Comparison of ENCODE assay signal across 8 cellular contexts in the genomic region with DNA sequence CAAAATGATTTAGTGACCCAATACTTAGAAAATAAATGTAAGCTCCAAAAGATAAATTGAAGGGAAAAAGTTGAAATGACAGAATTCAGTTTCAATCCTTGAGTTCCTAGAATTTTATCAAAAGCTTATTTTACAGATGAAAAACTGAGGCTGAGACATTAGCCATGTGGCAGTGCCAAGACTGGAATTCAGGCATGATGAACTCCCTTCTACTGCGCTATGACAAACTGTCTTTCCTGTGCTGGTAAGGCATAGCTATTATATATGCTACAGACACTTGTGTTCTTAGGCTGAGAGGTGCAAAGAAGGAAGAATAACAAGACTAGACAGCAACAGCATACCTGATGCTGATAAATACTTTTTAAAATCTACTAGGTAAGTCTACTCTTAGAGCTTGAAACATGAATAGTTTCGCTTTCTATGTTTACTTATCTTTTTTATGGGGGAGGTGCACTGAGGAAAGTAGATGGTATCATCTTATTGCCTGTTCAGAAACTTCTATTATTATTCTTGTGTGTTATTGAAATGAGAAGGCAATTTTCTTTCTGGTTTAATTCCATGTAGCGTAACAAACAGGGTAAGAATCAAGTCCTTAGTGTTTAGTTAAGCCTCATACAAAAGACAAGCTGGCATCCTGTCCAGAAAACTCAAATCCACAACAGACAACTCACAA.
DNase-seq lines count a peak whose midpoint lies in the region; ATAC-seq and TF ChIP-seq lines count a peak whose summit lies in the region.

No MANE protein-coding gene starts in this region.

- H2AFZ ChIP-seq in neuron (ENCODE audit: low read depth, low read length) = no peak overlapping the region

- H3K4me3 Mint-ChIP-seq in dendritic cell treated with granulocyte-macrophage colony-stimulating factor and Interleukin-4, amounts not matched to agents 40 ng/mL and 50 ng/mL, for 4 days = peak overlapping the region; percentile 90

- no peak for TF ChIP-seq CTCF in AG10803 (conservative IDR thresholded peaks at IDR 0.05; ENCODE audit: low read length)
- TF ChIP-seq CTCF in LNCaP clone FGC (IDR thresholded peaks at IDR 0.05; ENCODE audit: control insufficient read depth, extremely low read depth, insufficient read depth) = no peak

- peak overlapping the region; percentile 98 for H3K27ac Mint-ChIP-seq in dendritic cell treated with granulocyte-macrophage colony-stimulating factor and Interleukin-4, amounts not matched to agents 40 ng/mL and 50 ng/mL, for 4 days

- no peaks in the 10 kb centered on the region for H3K27me3 ChIP-seq in neuron (ENCODE audit: insufficient read depth, low read length)

- ATAC-seq in GM18873 (IDR thresholded peaks at IDR 0.05; ENCODE audit: low FRiP score, unreplicated experiment) = peak; percentile 28
- no peak for ATAC-seq in HG02763 (IDR thresholded peaks at IDR 0.05; ENCODE audit: unreplicated experiment)

- no peaks in the 10 kb centered on the region for H3K36me3 ChIP-seq in neuron (ENCODE audit: insufficient read depth, low read length)

- DNase-seq in AG10803 (ENCODE audit: low read depth) (no peak), LNCaP clone FGC (ENCODE audit: low read depth) (no peak), hepatic stellate cell (ENCODE audit: low spot score) (no peak)
- no peak for DNase-seq in activated effector memory CD4-positive, alpha-beta T cell treated with anti-CD3 and anti-CD28 coated beads, Interleukin-2, amount 50 U/mL, for 16 hours

- no peaks in the 10 kb centered on the region for H3K9me3 ChIP-seq in neuron (ENCODE audit: low read length)

- peaks cover 24% of the 10 kb centered on the region for H3K36me3 Mint-ChIP-seq in dendritic cell treated with granulocyte-macrophage colony-stimulating factor and Interleukin-4, amounts not matched to agents 40 ng/mL and 50 ng/mL, for 4 days (ENCODE audit: low read depth)

- H3K4me1 Mint-ChIP-seq in dendritic cell treated with granulocyte-macrophage colony-stimulating factor and Interleukin-4, amounts not matched to agents 40 ng/mL and 50 ng/mL, for 4 days (ENCODE audit: low read depth) = peaks cover 32% of the 10 kb centered on the region

- peaks cover 45% of the 10 kb centered on the region for H3K4me1 ChIP-seq in neuron (ENCODE audit: insufficient read depth, low read length)

- peaks cover 4% of the 10 kb centered on the region for H3K27me3 Mint-ChIP-seq in dendritic cell treated with granulocyte-macrophage colony-stimulating factor and Interleukin-4, amounts not matched to agents 40 ng/mL and 50 ng/mL, for 4 days

- intact Hi-C loops in dendritic cell treated with granulocyte-macrophage colony-stimulating factor and Interleukin-4, amounts not matched to agents 40 ng/mL and 50 ng/mL, for 4 days (cut with micrococcal nuclease) = loop anchor here (5.0 kb wide), 3 partner anchors 92 to 922 kb away; partner anchors contain the start of genes LDAH and WDR35

- no peaks in the 10 kb centered on the region for H3K9me3 Mint-ChIP-seq in dendritic cell treated with granulocyte-macrophage colony-stimulating factor and Interleukin-4, amounts not matched to agents 40 ng/mL and 50 ng/mL, for 4 days

- peak overlapping the region; percentile 89 for H3K4me3 ChIP-seq in AG10803 (ENCODE audit: low read length)
- H3K4me3 ChIP-seq in LNCaP clone FGC (ENCODE audit: low read depth, low read length) = peak overlapping the region; percentile 90
- peak overlapping the region; percentile 62 for H3K4me3 ChIP-seq in neuron (ENCODE audit: low read length)
